ENCODE assay signal across 9 cellular contexts in genomic region chr14:68363841-68364711, GRCh38.
A peak's percentile ranks its signal among the peaks of the same experiment; 100 is the strongest.
DNase-seq lines count a peak whose midpoint lies in the region; ATAC-seq and TF ChIP-seq lines count a peak whose summit lies in the region.
"Had no signal": no experiment of that assay in that cellular context is flagged by ENCODE, and none has a peak within 500 bp of the region (broad histone marks: within the 10 kb centered on the region; RNA-seq: fewer than 3 reads in every experiment).

No MANE protein-coding gene starts in this region.

- H3K27ac Mint-ChIP-seq in Calu3 (ENCODE audit: unreplicated experiment) = peak overlapping the region; percentile 86

- ATAC-seq in GM18909 (IDR thresholded peaks at IDR 0.05; ENCODE audit: poor library complexity, unreplicated experiment) = no peak
- ATAC-seq in HG02642 (IDR thresholded peaks at IDR 0.05; ENCODE audit: poor library complexity, unreplicated experiment) = no peak

- no peaks in the 10 kb centered on the region for H3K36me3 Mint-ChIP-seq in Calu3 (ENCODE audit: insufficient read depth, unreplicated experiment)

- H3K4me3 ChIP-seq in astrocyte of the cerebellum (ENCODE audit: low read depth, low read length) = no peak overlapping the region
- peak overlapping the region; percentile 58 for H3K4me3 ChIP-seq in iPS-11a (ENCODE audit: low read depth, low read length)

- DNase-seq in Calu3 = peak; percentile 29
- peak; percentile 47 for DNase-seq in astrocyte of the cerebellum (ENCODE audit: low read depth)
- peak; percentile 86 for DNase-seq in posterior vena cava (ENCODE audit: low spot score)
- no peak for DNase-seq in activated CD8-positive, alpha-beta memory T cell treated with anti-CD3 and anti-CD28 coated beads for 24 hours
- no peak for DNase-seq in stimulated activated CD4-positive, alpha-beta T cell treated with anti-CD3 and anti-CD28 coated beads, Interleukin-4, amount 100 ng/mL, for 4 hours
- DNase-seq: DND-41 had no signal

- peaks cover 32% of the 10 kb centered on the region for H3K4me1 Mint-ChIP-seq in Calu3 (ENCODE audit: low read depth, unreplicated experiment)

- peak overlapping the region; percentile 34 for H3K4me3 Mint-ChIP-seq in Calu3 (ENCODE audit: low read depth, unreplicated experiment)

- H3K9me3 Mint-ChIP-seq in Calu3 (ENCODE audit: low read depth, unreplicated experiment) = no peaks in the 10 kb centered on the region

- no peaks in the 10 kb centered on the region for H3K27me3 Mint-ChIP-seq in Calu3 (ENCODE audit: unreplicated experiment)

- no TSS peak for BruUV-seq in Calu3 (replicated peaks; lab: Mats Ljungman, UMichigan)

- TF ChIP-seq CTCF in Calu3 (IDR thresholded peaks at IDR 0.05; ENCODE audit: unreplicated experiment) (no peak), astrocyte of the cerebellum (IDR thresholded peaks at IDR 0.05; ENCODE audit: low read depth, low read length, missing control alignments) (no peak)

- in situ Hi-C loops in astrocyte of the cerebellum (cut with HindIII; ENCODE audit: low sequenced_read_pairs) = no loop called here

- CTCF ChIA-PET in Calu3 (lab: Charles Lee) = no interaction called here

- intact Hi-C loops in Calu3 (cut with micrococcal nuclease; ENCODE audit: unreplicated experiment) = loop anchor here (5.0 kb wide), 1 partner anchor 422 kb away; no protein-coding TSS in a partner anchor
- intact Hi-C loops in posterior vena cava (cut with DNase I) = no loop called here

Comparison
In these comparisons a context has a peak if more than half of its experiments do, and no peak if none do; other contexts are left out.
1. DNase-seq: peak in Calu3 (single experiment), astrocyte of the cerebellum (single experiment) and posterior vena cava (single experiment); none in activated CD8-positive, alpha-beta memory T cell treated with anti-CD3 and anti-CD28 coated beads for 24 hours (single experiment) and stimulated activated CD4-positive, alpha-beta T cell treated with anti-CD3 and anti-CD28 coated beads, Interleukin-4, amount 100 ng/mL, for 4 hours (0 of 2).